ENCODE assay signal across 9 cellular contexts in the genomic region with DNA sequence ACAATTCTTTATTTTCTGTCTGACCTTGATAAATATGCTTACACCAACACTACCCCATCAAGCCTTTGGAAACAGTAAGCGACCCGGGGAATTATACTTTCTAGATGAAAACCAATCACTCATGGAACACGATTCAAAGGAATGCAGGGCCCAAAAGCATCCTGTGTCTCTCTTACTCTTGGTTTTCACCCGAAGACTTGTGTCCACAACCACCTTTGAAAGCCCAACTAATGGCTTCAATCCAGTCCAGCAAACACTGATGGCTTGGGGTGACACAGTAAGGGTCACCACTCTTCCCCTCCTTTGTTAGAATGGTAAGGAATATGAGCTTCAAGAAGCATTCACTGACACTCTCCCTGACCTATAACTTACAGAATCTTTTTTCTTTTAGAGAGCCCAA. TPM values are rescaled to one million over a fixed set of nuclear protein-coding genes. Genes with fewer than 3 reads are reported as not detected.
DNase-seq lines count a peak whose midpoint lies in the region; ATAC-seq and TF ChIP-seq lines count a peak whose summit lies in the region.
"Had no signal": no experiment of that assay in that cellular context is flagged by ENCODE, and none has a peak within 500 bp of the region (broad histone marks: within the 10 kb centered on the region; RNA-seq: fewer than 3 reads in every experiment).

No MANE protein-coding gene starts in this region.

- H3K9me3 ChIP-seq in DND-41 (ENCODE audit: insufficient read depth, low read length, severe bottlenecking) (no peaks in the 10 kb centered on the region), Loucy (ENCODE audit: insufficient read depth, low read depth, low read length) (no peaks in the 10 kb centered on the region), tibial artery (no peaks in the 10 kb centered on the region)

- no peaks in the 10 kb centered on the region for H3F3A ChIP-seq in Loucy (ENCODE audit: low read depth)

- peak overlapping the region; percentile 99 for H3K4me3 Mint-ChIP-seq in neural crest cell

- no peaks in the 10 kb centered on the region for H3K9me2 ChIP-seq in Loucy (replicated peaks; ENCODE audit: low read depth, low read length)

- H3K27ac ChIP-seq in DND-41 (ENCODE audit: low read length) = peak overlapping the region; percentile 2; the same call in 1 of the 2 replicates
- H3K27ac ChIP-seq in tibial artery = no peak overlapping the region

- H3K79me2 ChIP-seq in DND-41 (ENCODE audit: insufficient read depth, low read length) (peaks cover 17% of the 10 kb centered on the region), Loucy (ENCODE audit: insufficient read depth, low read length) (peaks cover 56% of the 10 kb centered on the region)

- H4K20me1 ChIP-seq in DND-41 (ENCODE audit: insufficient read depth, low read length) = no peaks in the 10 kb centered on the region
- H4K20me1 ChIP-seq in Loucy (ENCODE audit: insufficient read depth, low read length, poor library complexity, severe bottlenecking) = peaks cover 27% of the 10 kb centered on the region

- H3K9me3 Mint-ChIP-seq in neural crest cell = no peaks in the 10 kb centered on the region

- H3K4me3 ChIP-seq in DND-41 (ENCODE audit: low read depth in 1 of 2, low read length in 2 of 2) (peak overlapping the region in 1 of 2 experiments; percentile 85; a peak in 1 of 4 replicates), Loucy (ENCODE audit: low read length, poor library complexity, severe bottlenecking) (peak overlapping the region; percentile 91), tibial artery (no peak overlapping the region)

- H3K4me1 ChIP-seq in DND-41 (ENCODE audit: insufficient read depth, low read length) (peaks cover 35% of the 10 kb centered on the region), Loucy (ENCODE audit: insufficient read depth, low read length, poor library complexity, severe bottlenecking) (peaks cover 49% of the 10 kb centered on the region), tibial artery (peaks cover 0 to 17% (median 11%) of the 10 kb centered on the region in 4 donors)

- peaks cover 14% of the 10 kb centered on the region for H3K36me3 ChIP-seq in DND-41 (ENCODE audit: insufficient read depth, low read length)
- H3K36me3 ChIP-seq in Loucy (ENCODE audit: insufficient read depth, low read length) = no peaks in the 10 kb centered on the region
- H3K36me3 ChIP-seq in tibial artery = peaks cover 0 to 6% (median under 1%) of the 10 kb centered on the region in 3 donors

- no peak for ATAC-seq in DND-41 (ENCODE audit: insufficient read depth, low read depth)
- ATAC-seq in GM18498 (IDR thresholded peaks at IDR 0.05; ENCODE audit: unreplicated experiment) = no peak
- ATAC-seq: activated CD4-positive, CD25-positive, alpha-beta regulatory T cell treated with anti-CD3 and anti-CD28 coated beads, Interleukin-2, amount 50 U/mL, for 24 hours had no signal

- peak overlapping the region; percentile 87 for H3K4me2 ChIP-seq in DND-41 (ENCODE audit: insufficient read depth, low read length)
- H3K4me2 ChIP-seq in Loucy (ENCODE audit: low read depth, low read length, poor library complexity, severe bottlenecking) = peak overlapping the region; percentile 90

- intact Hi-C loops in tibial artery (cut with DNase I; ENCODE audit: low total_unique reads) = no loop called here

- H3K27ac Mint-ChIP-seq in neural crest cell (ENCODE audit: unreplicated experiment) = no peak overlapping the region

- no peak for DNase-seq in DND-41
- peak; percentile 16 for DNase-seq in dermis blood vessel endothelial cell
- DNase-seq in neural crest cell (ENCODE audit: low read depth, low spot score) = no peak
- no peak for DNase-seq in tibial artery
- no peak for DNase-seq in NCI-H1436 (lab: John Stamatoyannopoulos, UW)
- DNase-seq in GDM1 (lab: John Stamatoyannopoulos, UW) = no peak

- peaks cover 47% of the 10 kb centered on the region for H3K4me1 Mint-ChIP-seq in neural crest cell

- H3K9ac ChIP-seq in DND-41 (ENCODE audit: low read depth, low read length) = peak overlapping the region; percentile 86
- H3K9ac ChIP-seq in Loucy (ENCODE audit: low read depth, low read length, poor library complexity, severe bottlenecking) = peak overlapping the region; percentile 95

- no peaks in the 10 kb centered on the region for H3K27me3 Mint-ChIP-seq in neural crest cell (ENCODE audit: low read depth)

- H3K27me3 ChIP-seq in DND-41 (ENCODE audit: insufficient read depth, low read length, poor library complexity) (no peaks in the 10 kb centered on the region), Loucy (ENCODE audit: insufficient read depth, low read length, poor library complexity, severe bottlenecking) (no peaks in the 10 kb centered on the region), tibial artery (no peaks in the 10 kb centered on the region)

- peaks cover 7% of the 10 kb centered on the region for H3K36me3 Mint-ChIP-seq in neural crest cell (ENCODE audit: low read depth)

- H2AFZ ChIP-seq in DND-41 (ENCODE audit: low read depth, low read length) = no peak overlapping the region
- H2AFZ ChIP-seq in Loucy (ENCODE audit: low read length) = no peak overlapping the region

- TF ChIP-seq CTCF in DND-41 (IDR thresholded peaks at IDR 0.05; ENCODE audit: borderline replicate concordance, extremely low read depth, low read length, poor library complexity, severe bottlenecking) (no peak), Loucy (conservative IDR thresholded peaks at IDR 0.05; ENCODE audit: low read length) (no peak), neural crest cell (conservative IDR thresholded peaks at IDR 0.05) (no peak), tibial artery (IDR thresholded peaks at IDR 0.05) (no peak)

RNA-seq across cellular contexts. Expression of a gene that starts 1.6 kb away (rescaled TPM):
- 14.7 and 20.1 TPM in 2 replicates for total RNA-seq in dermis blood vessel endothelial cell
- 36.0 and 37.0 TPM in 2 replicates for total RNA-seq in neural crest cell
